14 cellular contexts compared by ENCODE assay signal in genomic region chr9:16001856-16002255, GRCh38.
"Had no signal": no experiment of that assay in that cellular context is flagged by ENCODE, and none has a peak within 500 bp of the region (broad histone marks: within the 10 kb centered on the region; RNA-seq: fewer than 3 reads in every experiment).

No MANE protein-coding gene starts in this region.

- H3K4me1 ChIP-seq: body of pancreas, gastrocnemius medialis, suprapubic skin, upper lobe of left lung had no signal

- H3K36me3 ChIP-seq: gastrocnemius medialis, suprapubic skin, upper lobe of left lung had no signal

- H3K27ac ChIP-seq: body of pancreas, dorsolateral prefrontal cortex, gastrocnemius medialis, suprapubic skin, upper lobe of left lung, VCaP had no signal

- H3K4me3 ChIP-seq: body of pancreas, dorsolateral prefrontal cortex, gastrocnemius medialis, suprapubic skin, upper lobe of left lung had no signal

- DNase-seq: activated CD4-positive, alpha-beta memory T cell treated with anti-CD3 and anti-CD28 coated beads for 36 hours; activated CD8-positive, alpha-beta memory T cell treated with anti-CD3 and anti-CD28 coated beads, Interleukin-2, amount 50 U/mL, for 48 hours; activated naive CD4-positive, alpha-beta T cell treated with Interleukin-2 at 50 U/mL for 16 hours; body of pancreas; dorsolateral prefrontal cortex; gastrocnemius medialis; nephron progenitor cell; stimulated activated CD4-positive, alpha-beta T cell treated with anti-CD3 and anti-CD28 coated beads, Interleukin-4, amount 100 ng/mL, for 1 hour; stimulated activated CD8-positive, alpha-beta memory T cell treated with anti-CD3 and anti-CD28 coated beads, Interleukin-4, amount 100 ng/mL, for 48 hours; stimulated activated naive CD8-positive, alpha-beta T cell treated with anti-CD3 and anti-CD28 coated beads, Interleukin-15, Interleukin-2, amounts not matched to agents 100 U/mL and 50 U/mL, for 24 hours; T-helper 9 cell; upper lobe of left lung had no signal

- H3K9me3 ChIP-seq: body of pancreas, gastrocnemius medialis, suprapubic skin, upper lobe of left lung had no signal

- ATAC-seq: body of pancreas; gastrocnemius medialis; stimulated activated naive CD8-positive, alpha-beta T cell treated with anti-CD3 and anti-CD28 coated beads, Interleukin-15, Interleukin-2, amounts not matched to agents 100 U/mL and 50 U/mL, for 24 hours had no signal

- H3K27me3 ChIP-seq: body of pancreas, dorsolateral prefrontal cortex, gastrocnemius medialis, suprapubic skin, upper lobe of left lung had no signal
